ENCODE assay signal across 34 cellular contexts in the genomic region with DNA sequence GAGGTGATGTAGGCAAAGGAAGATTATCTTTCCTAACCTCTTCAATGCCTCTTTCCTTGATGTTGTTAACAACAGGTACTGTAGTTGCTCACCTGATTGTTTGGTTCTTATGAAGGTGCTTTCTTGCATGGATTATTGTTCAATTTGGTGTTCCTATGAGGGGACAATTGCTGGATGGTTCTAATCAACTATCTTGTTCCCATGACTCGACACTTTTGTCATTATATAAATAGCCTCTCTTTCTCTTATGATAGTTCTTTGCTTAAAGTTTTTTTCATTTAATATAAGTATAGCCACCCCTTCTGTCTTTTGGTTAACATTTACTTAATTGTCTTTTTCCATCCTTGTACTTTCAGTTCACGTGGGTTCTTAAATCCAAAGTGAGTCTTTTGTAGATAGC. TPM values are rescaled to one million over a fixed set of nuclear protein-coding genes. Genes with fewer than 3 reads are reported as not detected.
"Had no signal": no experiment of that assay in that cellular context is flagged by ENCODE, and none has a peak within 500 bp of the region (broad histone marks: within the 10 kb centered on the region; RNA-seq: fewer than 3 reads in every experiment).

No MANE protein-coding gene starts in this region.

- H3K36me3 ChIP-seq: colonic mucosa, esophagus squamous epithelium, gastrocnemius medialis, heart right ventricle, left lung, lower lobe of right lung had no signal

- FAIRE-seq: endometrium, islet of Langerhans, keratinocyte had no signal

- H3K27ac ChIP-seq: colonic mucosa, epithelial cell of prostate, esophagus squamous epithelium, gastrocnemius medialis, heart right ventricle, left lung, lower lobe of right lung had no signal

- H3K4me1 ChIP-seq: colonic mucosa, esophagus squamous epithelium, gastrocnemius medialis, left lung, lower lobe of right lung had no signal

- H3K9me3 ChIP-seq: colonic mucosa, esophagus squamous epithelium, gastrocnemius medialis, left lung, lower lobe of right lung, mucosa of descending colon had no signal

- H3K27me3 ChIP-seq: colonic mucosa, esophagus squamous epithelium, gastrocnemius medialis, left lung had no signal

- H3K4me3 ChIP-seq: colonic mucosa, esophagus squamous epithelium, gastrocnemius medialis, heart right ventricle, left lung, lower lobe of right lung, mucosa of descending colon had no signal

- ATAC-seq: effector memory CD8-positive, alpha-beta T cell; esophagus mucosa; gastrocnemius medialis; heart right ventricle; left cardiac atrium; left lung; left ventricle myocardium superior; lower lobe of right lung; mucosa of descending colon had no signal

- DNase-seq: colonic mucosa; cortex of kidney; effector CD8-positive, alpha-beta T cell; effector memory CD8-positive, alpha-beta T cell; endodermal cell; erythroblast; esophagus squamous epithelium; foreskin fibroblast; foreskin melanocyte; gastrocnemius medialis; glutamatergic neuron; head of caudate nucleus; heart right ventricle; hippocampal formation; left cardiac atrium; left lung; left ventricle myocardium superior; lower lobe of right lung; mesenchymal stem cell; mucosa of descending colon; naive B cell had no signal

RNA-seq across cellular contexts. Expression of a gene that starts 35.5 kb away (rescaled TPM):
- total RNA-seq: colonic mucosa, dermis microvascular lymphatic vessel endothelial cell, endodermal cell, esophagus mucosa, esophagus squamous epithelium, gastrocnemius medialis, glomerular endothelial cell, heart right ventricle, kidney epithelial cell, left cardiac atrium, left lung, left ventricle myocardium superior, lower leg skin, lower lobe of right lung, lung microvascular endothelial cell, mesenteric fat pad, mesothelial cell of epicardium, mucosa of descending colon, myocyte had no signal
- polyA plus RNA-seq: heart right ventricle, keratinocyte had no signal

RNA-seq across cellular contexts. Expression of a gene that starts 45.9 kb away (rescaled TPM):
- total RNA-seq: colonic mucosa, dermis microvascular lymphatic vessel endothelial cell, endodermal cell, esophagus mucosa, esophagus squamous epithelium, gastrocnemius medialis, glomerular endothelial cell, heart right ventricle, kidney epithelial cell, left cardiac atrium, left lung, left ventricle myocardium superior, lower leg skin, lower lobe of right lung, lung microvascular endothelial cell, mesenteric fat pad, mesothelial cell of epicardium, mucosa of descending colon, myocyte had no signal
- polyA plus RNA-seq: heart right ventricle, keratinocyte had no signal

RNA-seq across cellular contexts. Expression of a gene that starts 46.7 kb away (rescaled TPM):
- total RNA-seq: colonic mucosa, dermis microvascular lymphatic vessel endothelial cell, endodermal cell, esophagus mucosa, esophagus squamous epithelium, gastrocnemius medialis, glomerular endothelial cell, heart right ventricle, kidney epithelial cell, left cardiac atrium, left lung, left ventricle myocardium superior, lower leg skin, lower lobe of right lung, lung microvascular endothelial cell, mesenteric fat pad, mesothelial cell of epicardium, mucosa of descending colon, myocyte had no signal
- polyA plus RNA-seq: heart right ventricle, keratinocyte had no signal
